Comparison of ENCODE assay signal across 19 cellular contexts in the genomic region with DNA sequence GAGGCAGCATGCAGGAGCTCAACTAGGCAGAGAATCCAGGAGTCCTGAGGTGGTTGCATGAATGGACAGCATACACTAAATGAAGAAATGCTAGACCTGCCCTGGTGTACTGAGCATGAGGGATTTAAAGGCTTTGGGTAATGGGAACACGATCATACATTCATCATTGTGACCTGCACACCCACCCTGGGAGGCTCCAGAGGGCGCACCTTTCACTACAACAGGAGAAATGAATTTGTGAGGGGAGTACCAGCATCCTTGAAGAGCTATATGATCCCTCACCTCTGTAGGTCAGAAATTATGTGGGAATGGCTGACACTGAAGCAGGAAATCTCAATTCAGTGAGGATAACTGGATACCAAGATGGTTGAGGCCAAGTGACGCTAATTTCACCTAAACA. TPM values are rescaled to one million over a fixed set of nuclear protein-coding genes. Genes with fewer than 3 reads are reported as not detected.
A peak's percentile ranks its signal among the peaks of the same experiment; 100 is the strongest.
DNase-seq lines count a peak whose midpoint lies in the region; ATAC-seq, FAIRE-seq and TF ChIP-seq lines count a peak whose summit lies in the region.
"Had no signal": no experiment of that assay in that cellular context is flagged by ENCODE, and none has a peak within 500 bp of the region (broad histone marks: within the 10 kb centered on the region; RNA-seq: fewer than 3 reads in every experiment).

No MANE protein-coding gene starts in this region.

- TF ChIP-seq RAD21 in H1 (IDR thresholded peaks at IDR 0.05 in 1 of 2, conservative IDR thresholded peaks at IDR 0.05 in 1 of 2; ENCODE audit: low read depth in 2 of 2, low read length in 2 of 2), result peak in 1 of 2 experiments; percentile 6; a peak in 1 of 4 replicates

- no peak overlapping the region for H2BK120ac ChIP-seq in H1 (replicated peaks; ENCODE audit: low read depth, low read length)

- peak overlapping the region; percentile 9; the same call in 1 of the 2 replicates for H3K27ac ChIP-seq in C4-2B
- H3K27ac ChIP-seq in OCI-LY1 (ENCODE audit: low read depth, low read length, poor library complexity, severe bottlenecking), result no peak overlapping the region
- H3K27ac ChIP-seq in H1 (ENCODE audit: low read depth, low read length), result no peak overlapping the region

- intact Hi-C loops in left cardiac atrium (cut with DNase I), result no loop called here

- ATAC-seq in HG03135 (IDR thresholded peaks at IDR 0.05; ENCODE audit: unreplicated experiment) (no peak), left cardiac atrium (no peak)
- ATAC-seq: HepG2, T-helper 17 cell had no signal

- TF ChIP-seq CTCF in C4-2B (conservative IDR thresholded peaks at IDR 0.05), result no peak
- TF ChIP-seq CTCF in GM13977 (IDR thresholded peaks at IDR 0.05; ENCODE audit: extremely low read depth, insufficient read depth, missing control alignments), result peak; percentile 27
- TF ChIP-seq CTCF in OCI-LY1 (IDR thresholded peaks at IDR 0.05; ENCODE audit: low read length), result peak; percentile 39; the same call in 1 of the 2 replicates
- TF ChIP-seq CTCF in H1 (IDR thresholded peaks at IDR 0.05; ENCODE audit: control extremely low read depth in 1 of 3, insufficient read depth in 1 of 3, low read depth in 1 of 3, low read length in 3 of 3), result peak in 2 of 3 experiments; percentile 14 to 19; a peak in 3 of 4 replicates

- FAIRE-seq in H1 (lab: Jason Lieb, UNC) (no peak), GM19239 (lab: Jason Lieb, UNC) (no peak)
- FAIRE-seq: GM12891, HepG2 had no signal

- H3K4ac ChIP-seq in H1 (replicated peaks; ENCODE audit: insufficient read length, low read depth, low read length), result no peak overlapping the region

- no peak overlapping the region for H3K4me3 ChIP-seq in OCI-LY1 (ENCODE audit: low read depth, low read length, poor library complexity, severe bottlenecking)
- H3K4me3 ChIP-seq in H1 (ENCODE audit: extremely low read depth in 1 of 4, insufficient read depth in 2 of 4, low read depth in 3 of 4, low read length in 4 of 4), result no peak overlapping the region

- no peaks in the 10 kb centered on the region for H3K79me2 ChIP-seq in OCI-LY1 (ENCODE audit: insufficient read depth, low read length)
- no peaks in the 10 kb centered on the region for H3K79me2 ChIP-seq in H1 (ENCODE audit: control insufficient read depth in 1 of 2, insufficient read depth in 2 of 2, low read length in 2 of 2)

- no peak overlapping the region for H2AK5ac ChIP-seq in H1 (ENCODE audit: low read depth, low read length)

- H2BK20ac ChIP-seq in H1 (ENCODE audit: low read length), result no peak overlapping the region

- H3K4me1 ChIP-seq in OCI-LY1 (ENCODE audit: insufficient read depth, low read length, severe bottlenecking) (no peaks in the 10 kb centered on the region), H1 (replicated peaks in 1 of 4; ENCODE audit: control insufficient read depth in 3 of 4, insufficient read depth in 4 of 4, low read length in 3 of 4) (peaks cover 0 to 9% (median 1%) of the 10 kb centered on the region in 4 experiments; a peak in 2 of 7 replicates)

- no peaks in the 10 kb centered on the region for H3K23me2 ChIP-seq in H1 (ENCODE audit: low read depth, low read length)

- H3K27me3 ChIP-seq in OCI-LY1 (ENCODE audit: insufficient read depth, low read length) (peaks cover 3% of the 10 kb centered on the region; the same call in 1 of the 2 replicates), H1 (replicated peaks in 1 of 4; ENCODE audit: control insufficient read depth in 3 of 4, extremely low read depth in 1 of 4, insufficient read depth in 3 of 4, low read length in 3 of 4) (peaks cover 0 to 4% (median 1%) of the 10 kb centered on the region in 4 experiments; a peak in 4 of 7 replicates)

- H3K23ac ChIP-seq in H1 (ENCODE audit: insufficient read length), result no peak overlapping the region

- in situ Hi-C loops in GM13977 (cut with MboI; ENCODE audit: low pct_unique_long_range_greater_than_20kb, low sequenced_read_pairs, unreplicated experiment), result no loop called here

- H3K36me3 ChIP-seq in OCI-LY1 (ENCODE audit: insufficient read depth, low read length), result no peaks in the 10 kb centered on the region
- H3K36me3 ChIP-seq in H1 (ENCODE audit: control insufficient read depth in 2 of 4, insufficient read depth in 4 of 4, low read length in 3 of 4), result no peaks in the 10 kb centered on the region

- H3K4me2 ChIP-seq in OCI-LY1 (ENCODE audit: low read length) (no peak overlapping the region), H1 (ENCODE audit: insufficient read depth in 1 of 2, low read depth in 2 of 2, low read length in 2 of 2) (no peak overlapping the region)

- no peak overlapping the region for H3K56ac ChIP-seq in H1 (replicated peaks; ENCODE audit: insufficient read length, low read depth, low read length)

- DNase-seq in GM13977 (ENCODE audit: low spot score) (no peak), H1 (ENCODE audit: low read depth in 1 of 2, low spot score in 2 of 2) (no peak), GM19239 (ENCODE audit: insufficient read length, low spot score) (no peak), cortex of kidney (lab: John Stamatoyannopoulos, UW) (no peak), left cardiac atrium (no peak)
- DNase-seq: CD8-positive, alpha-beta memory T cell; Kasumi-1; NCI-H1436 treated with DMSO at 0.1 percent for 48 hours; NCI-H2107; NCI-H748 treated with DMSO at 0.1 percent for 48 hours; SHP77 treated with DMSO at 0.1 percent for 48 hours; T-helper 17 cell had no signal

- H2BK12ac ChIP-seq in H1 (ENCODE audit: low read depth, low read length), result no peak overlapping the region

- H3K18ac ChIP-seq in H1 (ENCODE audit: extremely low read depth, low read length), result no peak overlapping the region

- H4K20me1 ChIP-seq in OCI-LY1 (ENCODE audit: insufficient read depth, low read length) (no peaks in the 10 kb centered on the region), H1 (replicated peaks in 1 of 2; ENCODE audit: control insufficient read depth in 1 of 2, insufficient read depth in 2 of 2, low read length in 2 of 2) (no peaks in the 10 kb centered on the region)

- TF ChIP-seq POLR2A in H1 (IDR thresholded peaks at IDR 0.05; ENCODE audit: control extremely low read depth in 1 of 2, low read depth in 2 of 2, low read length in 2 of 2), result no peak

- no peaks in the 10 kb centered on the region for H3K9me2 ChIP-seq in OCI-LY1 (ENCODE audit: low read depth, low read length)

- POLR2A ChIA-PET in H1 (lab: Charles Lee; ENCODE audit: partially characterized antibody), result no interaction called here

- H4K5ac ChIP-seq in H1 (ENCODE audit: insufficient read length, low read depth, low read length), result no peak overlapping the region

- no peak overlapping the region for H4K91ac ChIP-seq in H1 (replicated peaks; ENCODE audit: insufficient read length, low read length)

- no peaks in the 10 kb centered on the region for H3K9me3 ChIP-seq in OCI-LY1 (ENCODE audit: low read length)
- no peaks in the 10 kb centered on the region for H3K9me3 ChIP-seq in H1 (ENCODE audit: insufficient read depth in 2 of 2, low read depth in 1 of 2, low read length in 1 of 2)

- no peak overlapping the region for H3K9ac ChIP-seq in OCI-LY1 (ENCODE audit: low read length)
- H3K9ac ChIP-seq in H1 (replicated peaks in 1 of 4; ENCODE audit: extremely low read depth in 1 of 4, low read depth in 3 of 4, low read length in 3 of 4), result no peak overlapping the region

- WGBS in H1 (ENCODE audit: extremely low coverage in 1 of 2, insufficient coverage in 1 of 2, insufficient read length in 1 of 2, insufficient replicate concordance in 2 of 2, low coverage in 1 of 2, low lambda C conversion rate in 2 of 2, missing lambda C conversion rate in 1 of 2), 2 experiments, result 67% methylated on average over 3 of the region's 3 CpGs; no CpG with 5 or more reads in 1 of the 2 experiments

- no peaks in the 10 kb centered on the region for H3F3A ChIP-seq in OCI-LY1 (ENCODE audit: insufficient read depth, low read length)

- no peak overlapping the region for H3K14ac ChIP-seq in H1 (ENCODE audit: insufficient read length)

- H2BK15ac ChIP-seq in H1 (ENCODE audit: low read length), result no peak overlapping the region

- CTCF ChIA-PET in H1 (lab: Charles Lee; ENCODE audit: partially characterized antibody), result interaction anchor here (0.6 to 2.6 kb wide), 8 partner anchors 10 to 138 kb away, joined by 3 to 12 read pairs (median 4); no protein-coding TSS in a partner anchor

- no peaks in the 10 kb centered on the region for H3K79me1 ChIP-seq in H1 (ENCODE audit: low read depth, low read length)

- no peak for TF ChIP-seq EP300 in H1 (IDR thresholded peaks at IDR 0.05; ENCODE audit: borderline replicate concordance in 1 of 2, low read depth in 2 of 2, low read length in 2 of 2)

- no peak overlapping the region for H2AFZ ChIP-seq in OCI-LY1 (ENCODE audit: low read length)
- no peak overlapping the region for H2AFZ ChIP-seq in H1 (ENCODE audit: low read length)

- no peak overlapping the region for H4K8ac ChIP-seq in H1 (ENCODE audit: extremely low read depth, insufficient read depth, low read length)

- no peak overlapping the region for H2BK5ac ChIP-seq in H1 (ENCODE audit: low read depth, low read length)

RNA-seq across cellular contexts. Expression of gene KLK2, which starts 8.9 kb away (rescaled TPM):
- total RNA-seq in H1 (2021; fragmentation: NEBNext Ultra II Directional; extraction: Animal tissue kit (Norgen Biotek cat#: 25700)), result not detected in 2 replicates
- 0.20 and 0.36 TPM in 2 replicates for polyA plus RNA-seq in H1 (2011; rRNA removed)
- polyA plus RNA-seq in H1 (2011; cell fraction: cytosol; rRNA removed), result 0.59 TPM
- 0.57 TPM for polyA plus RNA-seq in H1 (2011; cell fraction: nucleus; rRNA removed)
- 0.30 to 0.33 TPM in 2 of 4 replicates, not detected in the others for polyA plus RNA-seq in H1 (2012, experiment 1 of 2)
- polyA plus RNA-seq in H1 (2012, experiment 2 of 2), result 0.55 TPM
- polyA plus RNA-seq in H1 (2013, experiment 1 of 2), result 0.04 TPM
- 0.11 TPM for polyA plus RNA-seq in H1 (2013, experiment 2 of 2)
- not detected in 2 replicates for polyA minus RNA-seq in H1 (2011; rRNA and poly(A)+ RNA removed)
- polyA minus RNA-seq in H1 (2011; cell fraction: cytosol; rRNA and poly(A)+ RNA removed), result not detected
- not detected for polyA minus RNA-seq in H1 (2011; cell fraction: nucleus; rRNA and poly(A)+ RNA removed)
- total RNA-seq in left cardiac atrium, result not detected
- total RNA-seq: CD8-positive, alpha-beta memory T cell; HepG2; T-helper 17 cell had no signal
- polyA plus RNA-seq: AG04450; BJ; CD8-positive, alpha-beta memory T cell had no signal

RNA-seq across cellular contexts. Expression of gene KLK3, which starts 27.5 kb away (rescaled TPM):
- not detected in 2 replicates for total RNA-seq in H1 (2021; fragmentation: NEBNext Ultra II Directional; extraction: Animal tissue kit (Norgen Biotek cat#: 25700))
- 0.08 and 0.25 TPM in 2 replicates for polyA plus RNA-seq in H1 (2011; rRNA removed)
- polyA plus RNA-seq in H1 (2011; cell fraction: cytosol; rRNA removed), result 0.13 TPM
- 0.86 TPM for polyA plus RNA-seq in H1 (2011; cell fraction: nucleus; rRNA removed)
- 0.15 TPM in 1 of 4 replicates, not detected in the others for polyA plus RNA-seq in H1 (2012, experiment 1 of 2)
- polyA plus RNA-seq in H1 (2012, experiment 2 of 2), result not detected
- 0.04 TPM for polyA plus RNA-seq in H1 (2013, experiment 1 of 2)
- polyA plus RNA-seq in H1 (2013, experiment 2 of 2), result 0.06 TPM
- polyA minus RNA-seq in H1 (2011; rRNA and poly(A)+ RNA removed), result 0.61 and 0.69 TPM in 2 replicates
- polyA minus RNA-seq in H1 (2011; cell fraction: cytosol; rRNA and poly(A)+ RNA removed), result not detected
- not detected for polyA minus RNA-seq in H1 (2011; cell fraction: nucleus; rRNA and poly(A)+ RNA removed)
- not detected for total RNA-seq in left cardiac atrium
- total RNA-seq: CD8-positive, alpha-beta memory T cell; HepG2; T-helper 17 cell had no signal
- polyA plus RNA-seq: AG04450; BJ; CD8-positive, alpha-beta memory T cell; HepG2 had no signal

RNA-seq across cellular contexts. Expression of gene KLK4, which starts 29.0 kb away (rescaled TPM):
- 1.3 TPM in 1 of 2 replicates, not detected in the other for total RNA-seq in H1 (2021; fragmentation: NEBNext Ultra II Directional; extraction: Animal tissue kit (Norgen Biotek cat#: 25700))
- polyA plus RNA-seq in H1 (2011; rRNA removed), result 0.44 and 6.8 TPM in 2 replicates
- 0.41 TPM for polyA plus RNA-seq in H1 (2011; cell fraction: cytosol; rRNA removed)
- 2.3 TPM for polyA plus RNA-seq in H1 (2011; cell fraction: nucleus; rRNA removed)
- 0.20 to 1.7 TPM (median 0.57 TPM) in 4 replicates for polyA plus RNA-seq in H1 (2012, experiment 1 of 2)
- not detected for polyA plus RNA-seq in H1 (2012, experiment 2 of 2)
- polyA plus RNA-seq in H1 (2013, experiment 1 of 2), result 0.91 TPM
- polyA plus RNA-seq in H1 (2013, experiment 2 of 2), result 0.77 TPM
- polyA minus RNA-seq in H1 (2011; rRNA and poly(A)+ RNA removed), result 0.82 TPM in 1 of 2 replicates, not detected in the other
- not detected for polyA minus RNA-seq in H1 (2011; cell fraction: cytosol; rRNA and poly(A)+ RNA removed)
- not detected for polyA minus RNA-seq in H1 (2011; cell fraction: nucleus; rRNA and poly(A)+ RNA removed)
- total RNA-seq in left cardiac atrium, result not detected
- total RNA-seq: CD8-positive, alpha-beta memory T cell; HepG2; T-helper 17 cell had no signal
- polyA plus RNA-seq: AG04450; BJ; CD8-positive, alpha-beta memory T cell; HepG2 had no signal

RNA-seq across cellular contexts. Expression of gene KLK15, which starts 48.8 kb away (rescaled TPM):
- total RNA-seq in H1 (2021; fragmentation: NEBNext Ultra II Directional; extraction: Animal tissue kit (Norgen Biotek cat#: 25700)), result not detected in 2 replicates
- polyA plus RNA-seq in H1 (2011; rRNA removed), result not detected in 2 replicates
- polyA plus RNA-seq in H1 (2011; cell fraction: cytosol; rRNA removed), result 0.06 TPM
- 0.20 TPM for polyA plus RNA-seq in H1 (2011; cell fraction: nucleus; rRNA removed)
- not detected in 4 replicates for polyA plus RNA-seq in H1 (2012, experiment 1 of 2)
- polyA plus RNA-seq in H1 (2012, experiment 2 of 2), result not detected
- 0.04 TPM for polyA plus RNA-seq in H1 (2013, experiment 1 of 2)
- polyA plus RNA-seq in H1 (2013, experiment 2 of 2), result not detected
- not detected in 2 replicates for polyA minus RNA-seq in H1 (2011; rRNA and poly(A)+ RNA removed)
- not detected for polyA minus RNA-seq in H1 (2011; cell fraction: cytosol; rRNA and poly(A)+ RNA removed)
- polyA minus RNA-seq in H1 (2011; cell fraction: nucleus; rRNA and poly(A)+ RNA removed), result not detected
- not detected for total RNA-seq in left cardiac atrium
- total RNA-seq: CD8-positive, alpha-beta memory T cell; HepG2; T-helper 17 cell had no signal
- polyA plus RNA-seq: AG04450; BJ; CD8-positive, alpha-beta memory T cell; HepG2 had no signal

RNA-seq across cellular contexts. Expression of gene KLK1, which starts 58.6 kb away (rescaled TPM):
- 3.4 and 4.8 TPM in 2 replicates for total RNA-seq in H1 (2021; fragmentation: NEBNext Ultra II Directional; extraction: Animal tissue kit (Norgen Biotek cat#: 25700))
- polyA plus RNA-seq in H1 (2011; rRNA removed), result 4.0 and 5.8 TPM in 2 replicates
- polyA plus RNA-seq in H1 (2011; cell fraction: cytosol; rRNA removed), result 4.8 TPM
- 7.1 TPM for polyA plus RNA-seq in H1 (2011; cell fraction: nucleus; rRNA removed)
- polyA plus RNA-seq in H1 (2012, experiment 1 of 2), result 5.2 to 6.7 TPM (median 5.7 TPM) in 4 replicates
- 4.1 TPM for polyA plus RNA-seq in H1 (2012, experiment 2 of 2)
- polyA plus RNA-seq in H1 (2013, experiment 1 of 2), result 6.2 TPM
- 5.8 TPM for polyA plus RNA-seq in H1 (2013, experiment 2 of 2)
- polyA minus RNA-seq in H1 (2011; rRNA and poly(A)+ RNA removed), result 0.63 and 1.4 TPM in 2 replicates
- polyA minus RNA-seq in H1 (2011; cell fraction: cytosol; rRNA and poly(A)+ RNA removed), result 1.3 TPM
- polyA minus RNA-seq in H1 (2011; cell fraction: nucleus; rRNA and poly(A)+ RNA removed), result 2.9 TPM
- total RNA-seq in left cardiac atrium, result under 1 TPM in 1 of 2 donors, not detected in 1; 0.27 TPM
- total RNA-seq: HepG2, T-helper 17 cell had no signal
- polyA plus RNA-seq: AG04450; CD8-positive, alpha-beta memory T cell; HepG2 had no signal
